In genomic region chr6:25083784-25084507, GRCh38 we compare ENCODE assay signal across 18 cellular contexts.
DNase-seq lines count a peak whose midpoint lies in the region; ATAC-seq and TF ChIP-seq lines count a peak whose summit lies in the region.
"Had no signal": no experiment of that assay in that cellular context is flagged by ENCODE, and none has a peak within 500 bp of the region (broad histone marks: within the 10 kb centered on the region; RNA-seq: fewer than 3 reads in every experiment).

No MANE protein-coding gene starts in this region.

- H3K9me2 ChIP-seq in GM23338 (ENCODE audit: insufficient read depth) (peaks cover 2% of the 10 kb centered on the region; the same call in 1 of the 2 replicates), hepatocyte (replicated peaks; ENCODE audit: insufficient read depth) (no peaks in the 10 kb centered on the region)

- no peaks in the 10 kb centered on the region for H3K79me2 ChIP-seq in GM23338 (replicated peaks; ENCODE audit: insufficient read depth)
- H3K79me2 ChIP-seq in hepatocyte = no peaks in the 10 kb centered on the region
- no peaks in the 10 kb centered on the region for H3K79me2 ChIP-seq in neural progenitor cell (ENCODE audit: low read depth)

- H3K27ac Mint-ChIP-seq in activated CD8-positive, alpha-beta memory T cell treated with anti-CD3 and anti-CD28 coated beads, Interleukin-2, amount 10 ng/mL, durations not matched to agents 7 days and 5 days = peak overlapping the region; percentile 44
- H3K27ac Mint-ChIP-seq in GM23338 (no peak overlapping the region), neural progenitor cell (no peak overlapping the region)

- peaks cover 33% of the 10 kb centered on the region for H3K36me3 Mint-ChIP-seq in activated CD8-positive, alpha-beta memory T cell treated with anti-CD3 and anti-CD28 coated beads, Interleukin-2, amount 10 ng/mL, durations not matched to agents 7 days and 5 days
- no peaks in the 10 kb centered on the region for H3K36me3 Mint-ChIP-seq in GM23338 (ENCODE audit: low read depth)
- no peaks in the 10 kb centered on the region for H3K36me3 Mint-ChIP-seq in neural progenitor cell

- no peaks in the 10 kb centered on the region for H3F3A ChIP-seq in GM23338 (replicated peaks; ENCODE audit: low read depth)
- H3F3A ChIP-seq in neural progenitor cell (ENCODE audit: low read depth) = no peaks in the 10 kb centered on the region

- WGBS in hepatocyte (ENCODE audit: low lambda C conversion rate, missing lambda C conversion rate) = 67% methylated on average over 15 of the region's 15 CpGs

- H3K9me3 ChIP-seq in hepatocyte (ENCODE audit: low read depth) (peaks cover 4% of the 10 kb centered on the region), neural progenitor cell (ENCODE audit: low read depth) (no peaks in the 10 kb centered on the region)

- H3K27me3 Mint-ChIP-seq in activated CD8-positive, alpha-beta memory T cell treated with anti-CD3 and anti-CD28 coated beads, Interleukin-2, amount 10 ng/mL, durations not matched to agents 7 days and 5 days = no peaks in the 10 kb centered on the region
- no peaks in the 10 kb centered on the region for H3K27me3 Mint-ChIP-seq in GM23338 (ENCODE audit: insufficient read depth, low read depth, poor library complexity)
- no peaks in the 10 kb centered on the region for H3K27me3 Mint-ChIP-seq in neural progenitor cell (ENCODE audit: insufficient read depth, low read depth)
- H3K27me3 Mint-ChIP-seq: CD4-positive, CD25-positive, alpha-beta regulatory T cell had no signal

- H3K4me1 ChIP-seq in GM23338 (ENCODE audit: insufficient read depth) (peaks cover 15% of the 10 kb centered on the region), hepatocyte (ENCODE audit: insufficient read depth) (no peaks in the 10 kb centered on the region), neural progenitor cell (no peaks in the 10 kb centered on the region)

- ATAC-seq in activated CD8-positive, alpha-beta memory T cell treated with anti-CD3 and anti-CD28 coated beads, Interleukin-2, amount 10 ng/mL, durations not matched to agents 7 days and 5 days = no peak
- no peak for ATAC-seq in GM23338
- no peak for ATAC-seq in GM19397 (IDR thresholded peaks at IDR 0.05; ENCODE audit: unreplicated experiment)

- peaks cover 9% of the 10 kb centered on the region for H3K4me1 Mint-ChIP-seq in activated CD8-positive, alpha-beta memory T cell treated with anti-CD3 and anti-CD28 coated beads, Interleukin-2, amount 10 ng/mL, durations not matched to agents 7 days and 5 days
- H3K4me1 Mint-ChIP-seq in GM23338 (peaks cover 12% of the 10 kb centered on the region), neural progenitor cell (no peaks in the 10 kb centered on the region)

- H3K4me3 ChIP-seq in GM23338 = no peak overlapping the region
- no peak overlapping the region for H3K4me3 ChIP-seq in hepatocyte
- no peak overlapping the region for H3K4me3 ChIP-seq in neural progenitor cell

- TF ChIP-seq CTCF in GM23338 (conservative IDR thresholded peaks at IDR 0.05; ENCODE audit: low read depth in 2 of 2) = no peak
- no peak for TF ChIP-seq CTCF in hepatocyte (IDR thresholded peaks at IDR 0.05; ENCODE audit: poor library complexity)
- no peak for TF ChIP-seq CTCF in neural progenitor cell (IDR thresholded peaks at IDR 0.05)

- H3K9me3 Mint-ChIP-seq in activated CD8-positive, alpha-beta memory T cell treated with anti-CD3 and anti-CD28 coated beads, Interleukin-2, amount 10 ng/mL, durations not matched to agents 7 days and 5 days (ENCODE audit: low read depth) = no peaks in the 10 kb centered on the region
- H3K9me3 Mint-ChIP-seq in GM23338 (no peaks in the 10 kb centered on the region), neural progenitor cell (no peaks in the 10 kb centered on the region)
- H3K9me3 Mint-ChIP-seq: CD4-positive, CD25-positive, alpha-beta regulatory T cell had no signal

- no peak overlapping the region for H3K4me3 Mint-ChIP-seq in activated CD8-positive, alpha-beta memory T cell treated with anti-CD3 and anti-CD28 coated beads, Interleukin-2, amount 10 ng/mL, durations not matched to agents 7 days and 5 days
- H3K4me3 Mint-ChIP-seq in GM23338 (no peak overlapping the region), neural progenitor cell (no peak overlapping the region)

- CTCF ChIA-PET in activated CD8-positive, alpha-beta memory T cell treated with anti-CD3 and anti-CD28 coated beads, Interleukin-2, amount 10 ng/mL, durations not matched to agents 7 days and 5 days (lab: Charles Lee) = interaction anchor here (2.5 kb wide), 1 partner anchor 13 kb away, joined by 10 read pairs; no protein-coding TSS in a partner anchor

- H4K20me1 ChIP-seq in GM23338 (replicated peaks; ENCODE audit: insufficient read depth) = no peaks in the 10 kb centered on the region
- no peaks in the 10 kb centered on the region for H4K20me1 ChIP-seq in hepatocyte (ENCODE audit: insufficient read depth, poor library complexity, severe bottlenecking)
- H4K20me1 ChIP-seq in neural progenitor cell (ENCODE audit: low read depth) = no peaks in the 10 kb centered on the region

- H2AFZ ChIP-seq in GM23338 (peak overlapping the region; percentile 14; the same call in 1 of the 2 replicates), hepatocyte (no peak overlapping the region), neural progenitor cell (replicated peaks) (peak overlapping the region; percentile 37)

- no peak overlapping the region for H3K27ac ChIP-seq in GM23338 (ENCODE audit: low read depth)
- H3K27ac ChIP-seq in hepatocyte = peak overlapping the region; percentile 49
- H3K27ac ChIP-seq in neural progenitor cell = no peak overlapping the region
- H3K27ac ChIP-seq: HL-60, KMS-11 had no signal

- no peaks in the 10 kb centered on the region for H3K36me3 ChIP-seq in GM23338 (ENCODE audit: insufficient read depth)
- no peaks in the 10 kb centered on the region for H3K36me3 ChIP-seq in hepatocyte (replicated peaks; ENCODE audit: insufficient read depth, low read depth)
- no peaks in the 10 kb centered on the region for H3K36me3 ChIP-seq in neural progenitor cell

- H3K27me3 ChIP-seq in GM23338 (ENCODE audit: insufficient read depth) (no peaks in the 10 kb centered on the region), hepatocyte (no peaks in the 10 kb centered on the region), neural progenitor cell (no peaks in the 10 kb centered on the region)

- DNase-seq in activated CD8-positive, alpha-beta memory T cell treated with anti-CD3 and anti-CD28 coated beads, Interleukin-2, amount 10 ng/mL, durations not matched to agents 7 days and 5 days = no peak
- no peak for DNase-seq in activated CD8-positive, alpha-beta memory T cell treated with anti-CD3 and anti-CD28 coated beads, Interleukin-2, amount 50 U/mL, for 48 hours
- no peak for DNase-seq in GM23338 (ENCODE audit: low spot score)
- DNase-seq in hepatocyte (ENCODE audit: low spot score) = peak; percentile 42
- no peak for DNase-seq in neural progenitor cell (ENCODE audit: low spot score)
- DNase-seq in H4 (ENCODE audit: low spot score) = no peak
- DNase-seq: ACHN; CD4-positive, CD25-positive, alpha-beta regulatory T cell; GF-D8; NCI-H1092 treated with DMSO at 0.1 percent for 48 hours; NCI-H1694; NCI-H2171; NCI-H446 treated with DMSO at 0.1 percent for 48 hours; NCI-H748 treated with DMSO at 0.1 percent for 48 hours; Right ventricle myocardium superior had no signal

- H3K4me2 ChIP-seq in GM23338 (no peak overlapping the region), hepatocyte (peak overlapping the region; percentile 44), neural progenitor cell (no peak overlapping the region)
- H3K4me2 ChIP-seq: KMS-11 had no signal

- no peak overlapping the region for H3K9ac ChIP-seq in neural progenitor cell
- H3K9ac ChIP-seq: KMS-11 had no signal

TF ChIP-seq in GM23338, 12 proteins besides CTCF, POLR2A, EP300 and RAD21 (continues in another document):
- no peak for TF ChIP-seq REST (IDR thresholded peaks at IDR 0.05; ENCODE audit: unreplicated experiment)
- TF ChIP-seq ETS1 (IDR thresholded peaks at IDR 0.05) = no peak
